Comparison of ENCODE assay signal across 21 cellular contexts in genomic region chr4:22635692-22636091, GRCh38. TPM values are rescaled to one million over a fixed set of nuclear protein-coding genes. Genes with fewer than 3 reads are reported as not detected.
DNase-seq lines count a peak whose midpoint lies in the region; ATAC-seq, FAIRE-seq and TF ChIP-seq lines count a peak whose summit lies in the region.
"Had no signal": no experiment of that assay in that cellular context is flagged by ENCODE, and none has a peak within 500 bp of the region (broad histone marks: within the 10 kb centered on the region; RNA-seq: fewer than 3 reads in every experiment).

No MANE protein-coding gene starts in this region.

- no peaks in the 10 kb centered on the region for H3K27me3 ChIP-seq in H1 (replicated peaks in 1 of 4; ENCODE audit: control insufficient read depth in 3 of 4, extremely low read depth in 1 of 4, insufficient read depth in 3 of 4, low read length in 3 of 4)
- H3K27me3 ChIP-seq in mesendoderm (ENCODE audit: insufficient read depth, low read length, poor library complexity), result no peaks in the 10 kb centered on the region
- no peaks in the 10 kb centered on the region for H3K27me3 ChIP-seq in psoas muscle (ENCODE audit: insufficient read depth in 3 of 3, low read length in 2 of 3)
- peaks cover 5% of the 10 kb centered on the region for H3K27me3 ChIP-seq in BE2C
- H3K27me3 ChIP-seq: SJCRH30 had no signal

- H3K4me1 ChIP-seq in H1 (replicated peaks in 1 of 4; ENCODE audit: control insufficient read depth in 3 of 4, insufficient read depth in 4 of 4, low read length in 3 of 4) (no peaks in the 10 kb centered on the region), mesendoderm (ENCODE audit: control insufficient read depth, low read depth, low read length) (no peaks in the 10 kb centered on the region), psoas muscle (no peaks in the 10 kb centered on the region), BE2C (no peaks in the 10 kb centered on the region)
- H3K4me1 ChIP-seq: Caco-2, SJCRH30 had no signal

- TF ChIP-seq POLR2A in H1 (IDR thresholded peaks at IDR 0.05; ENCODE audit: control extremely low read depth in 1 of 2, low read depth in 2 of 2, low read length in 2 of 2), result no peak

- no peak overlapping the region for H2AFZ ChIP-seq in H1 (ENCODE audit: low read length)

- H2BK15ac ChIP-seq in H1 (ENCODE audit: low read length) (no peak overlapping the region), mesendoderm (replicated peaks; ENCODE audit: low read depth) (no peak overlapping the region)

- H3K4ac ChIP-seq in H1 (replicated peaks; ENCODE audit: insufficient read length, low read depth, low read length), result no peak overlapping the region
- H3K4ac ChIP-seq in mesendoderm (ENCODE audit: low read depth, low read length), result no peak overlapping the region

- no peaks in the 10 kb centered on the region for H3K23me2 ChIP-seq in H1 (ENCODE audit: low read depth, low read length)

- H3K79me1 ChIP-seq in H1 (ENCODE audit: low read depth, low read length), result no peaks in the 10 kb centered on the region
- H3K79me1 ChIP-seq in mesendoderm (ENCODE audit: low read length), result no peaks in the 10 kb centered on the region

- H3K79me2 ChIP-seq in H1 (ENCODE audit: control insufficient read depth in 1 of 2, insufficient read depth in 2 of 2, low read length in 2 of 2) (no peaks in the 10 kb centered on the region), mesendoderm (ENCODE audit: control insufficient read depth, insufficient read depth, low read length) (no peaks in the 10 kb centered on the region)

- POLR2A ChIA-PET in H1 (lab: Charles Lee; ENCODE audit: partially characterized antibody), result no interaction called here

- ATAC-seq in psoas muscle, result no peak
- ATAC-seq: T-helper 17 cell had no signal

- H3K4me3 ChIP-seq in H1 (ENCODE audit: extremely low read depth in 1 of 4, insufficient read depth in 2 of 4, low read depth in 3 of 4, low read length in 4 of 4) (no peak overlapping the region), mesendoderm (ENCODE audit: low read length) (no peak overlapping the region), psoas muscle (no peak overlapping the region), BE2C (ENCODE audit: low read depth, low read length) (no peak overlapping the region)
- H3K4me3 ChIP-seq: SJCRH30 had no signal

- H3K27ac ChIP-seq in H1 (ENCODE audit: low read depth, low read length) (no peak overlapping the region), mesendoderm (ENCODE audit: low read depth, low read length) (no peak overlapping the region), psoas muscle (no peak overlapping the region)
- H3K27ac ChIP-seq: RWPE1, SJCRH30 had no signal

- no peak for TF ChIP-seq EP300 in H1 (IDR thresholded peaks at IDR 0.05; ENCODE audit: borderline replicate concordance in 1 of 2, low read depth in 2 of 2, low read length in 2 of 2)

- H3K36me3 ChIP-seq in H1 (ENCODE audit: control insufficient read depth in 2 of 4, insufficient read depth in 4 of 4, low read length in 3 of 4) (peaks cover 0 to 6% (median 0%) of the 10 kb centered on the region in 4 experiments; a peak in 2 of 8 replicates), mesendoderm (ENCODE audit: control insufficient read depth, insufficient read depth, low read length) (no peaks in the 10 kb centered on the region), psoas muscle (ENCODE audit: insufficient read depth in 1 of 2, low read depth in 1 of 2) (no peaks in the 10 kb centered on the region), BE2C (no peaks in the 10 kb centered on the region)
- H3K36me3 ChIP-seq: SJCRH30 had no signal

- H4K8ac ChIP-seq in H1 (ENCODE audit: extremely low read depth, insufficient read depth, low read length) (no peak overlapping the region), mesendoderm (ENCODE audit: low read depth, low read length) (no peak overlapping the region)

- H3K4me2 ChIP-seq in H1 (ENCODE audit: insufficient read depth in 1 of 2, low read depth in 2 of 2, low read length in 2 of 2) (no peak overlapping the region), mesendoderm (ENCODE audit: low read length) (no peak overlapping the region)

- no peak overlapping the region for H3K18ac ChIP-seq in H1 (ENCODE audit: extremely low read depth, low read length)
- H3K18ac ChIP-seq in mesendoderm (ENCODE audit: low read length), result no peak overlapping the region

- H3K56ac ChIP-seq in H1 (replicated peaks; ENCODE audit: insufficient read length, low read depth, low read length) (no peak overlapping the region), mesendoderm (ENCODE audit: low read length) (no peak overlapping the region)

- H2AK5ac ChIP-seq in H1 (ENCODE audit: low read depth, low read length), result no peak overlapping the region
- H2AK5ac ChIP-seq in mesendoderm (ENCODE audit: low read length), result no peak overlapping the region

- H3K23ac ChIP-seq in H1 (ENCODE audit: insufficient read length) (no peak overlapping the region), mesendoderm (ENCODE audit: low read length) (no peak overlapping the region)

- DNase-seq in NCI-H748 (lab: John Stamatoyannopoulos, UW; ENCODE audit: unreplicated experiment) (peak; percentile 64), NCI-H748 treated with DMSO at 0.1 percent for 48 hours (lab: John Stamatoyannopoulos, UW) (no peak), HuH-7.5 (ENCODE audit: low spot score) (peak; percentile 44), H1 (ENCODE audit: low read depth in 1 of 2, low spot score in 2 of 2) (no peak), mesendoderm (peak; percentile 39), epidermal melanocyte (ENCODE audit: insufficient read length, low spot score) (no peak), psoas muscle (no peak), BE2C (no peak)
- DNase-seq: DMS79, IMR-90, Kasumi-1, NCI-H1105 treated with DMSO at 0.1 percent for 48 hours, NCI-H1694 treated with DMSO at 0.1 percent for 48 hours, NCI-H2171, SJCRH30, T-helper 17 cell had no signal

- FAIRE-seq in H1 (lab: Jason Lieb, UNC), result no peak

- no peak overlapping the region for H2BK12ac ChIP-seq in H1 (ENCODE audit: low read depth, low read length)

- H4K91ac ChIP-seq in H1 (replicated peaks; ENCODE audit: insufficient read length, low read length), result no peak overlapping the region

- H2BK5ac ChIP-seq in H1 (ENCODE audit: low read depth, low read length) (no peak overlapping the region), mesendoderm (ENCODE audit: low read length) (no peak overlapping the region)

- H2BK20ac ChIP-seq in H1 (ENCODE audit: low read length), result no peak overlapping the region

- 0 out of 4 replicates have a peak, but pooled peaks of 1 of the 2 experiments have one; percentile 5 for TF ChIP-seq RAD21 in H1 (IDR thresholded peaks at IDR 0.05 in 1 of 2, conservative IDR thresholded peaks at IDR 0.05 in 1 of 2; ENCODE audit: low read depth in 2 of 2, low read length in 2 of 2)

- H3K14ac ChIP-seq in H1 (ENCODE audit: insufficient read length), result no peak overlapping the region

- no peak overlapping the region for H3K9ac ChIP-seq in H1 (replicated peaks in 1 of 4; ENCODE audit: extremely low read depth in 1 of 4, low read depth in 3 of 4, low read length in 3 of 4)
- no peak overlapping the region for H3K9ac ChIP-seq in mesendoderm (ENCODE audit: low read length)

- H3K9me3 ChIP-seq in H1 (ENCODE audit: insufficient read depth in 2 of 2, low read depth in 1 of 2, low read length in 1 of 2) (peaks cover 7% of the 10 kb centered on the region in 2 experiments; a peak in 3 of 4 replicates), psoas muscle (no peaks in the 10 kb centered on the region), BE2C (no peaks in the 10 kb centered on the region)
- H3K9me3 ChIP-seq: Caco-2, SJCRH30 had no signal

- CTCF ChIA-PET in H1 (lab: Charles Lee; ENCODE audit: partially characterized antibody), result interaction anchor here (1.0 to 1.7 kb wide), 2 partner anchors 9 to 11 kb away, joined by 4 to 8 read pairs; no protein-coding TSS in a partner anchor

- WGBS in H1 (ENCODE audit: extremely low coverage in 1 of 2, insufficient coverage in 1 of 2, insufficient read length in 1 of 2, insufficient replicate concordance in 2 of 2, low coverage in 1 of 2, low lambda C conversion rate in 2 of 2, missing lambda C conversion rate in 1 of 2), 2 experiments, result 94% methylated on average over 5 of the region's 5 CpGs; no CpG with 5 or more reads in 1 of the 2 experiments
- WGBS in mesendoderm (ENCODE audit: extremely low coverage, insufficient coverage, low lambda C conversion rate), result no CpG with 5 or more reads among the region's 5 CpGs
- 80 to 87% (median 82%) methylated on average over 5 of the region's 5 CpGs for WGBS in psoas muscle, 3 donors

- intact Hi-C loops in psoas muscle (cut with DNase I), result no loop called here

- H4K5ac ChIP-seq in H1 (ENCODE audit: insufficient read length, low read depth, low read length) (no peak overlapping the region), mesendoderm (ENCODE audit: low read length) (no peak overlapping the region)

- H2BK120ac ChIP-seq in H1 (replicated peaks; ENCODE audit: low read depth, low read length) (no peak overlapping the region), mesendoderm (ENCODE audit: low read depth, low read length) (no peak overlapping the region)

- TF ChIP-seq CTCF in H1 (IDR thresholded peaks at IDR 0.05; ENCODE audit: control extremely low read depth in 1 of 3, insufficient read depth in 1 of 3, low read depth in 1 of 3, low read length in 3 of 3) (peak; percentile 11 to 34 (median 16); a peak in 3 of 4 replicates), psoas muscle (IDR thresholded peaks at IDR 0.05) (no peak), BE2C (IDR thresholded peaks at IDR 0.05; ENCODE audit: low read depth, low read length) (no peak)

- H4K20me1 ChIP-seq in H1 (replicated peaks in 1 of 2; ENCODE audit: control insufficient read depth in 1 of 2, insufficient read depth in 2 of 2, low read length in 2 of 2), result no peaks in the 10 kb centered on the region

TF ChIP-seq in H1, 55 proteins besides CTCF, POLR2A, EP300 and RAD21 (continues in another document):
- TF ChIP-seq CHD2 (IDR thresholded peaks at IDR 0.05; ENCODE audit: low read length) (no peak), RBBP5 (IDR thresholded peaks at IDR 0.05; ENCODE audit: borderline replicate concordance, low read depth, low read length) (no peak), BRCA1 (IDR thresholded peaks at IDR 0.05; ENCODE audit: low read depth, low read length) (no peak), SP1 (IDR thresholded peaks at IDR 0.05; ENCODE audit: low read depth, low read length) (no peak)

RNA-seq across cellular contexts. Expression of gene GBA3, which starts 57.0 kb away (rescaled TPM):
- total RNA-seq in H1 (2021; fragmentation: NEBNext Ultra II Directional; extraction: Animal tissue kit (Norgen Biotek cat#: 25700)), result not detected in 2 replicates
- polyA plus RNA-seq in H1 (2011; rRNA removed) (not detected in 2 replicates), psoas muscle (under 1 TPM in 2 of 3 donors, not detected in 1; 0.04 to 0.23 TPM)
- polyA plus RNA-seq in H1 (2011; cell fraction: cytosol; rRNA removed), result not detected
- not detected for polyA plus RNA-seq in H1 (2011; cell fraction: nucleus; rRNA removed)
- not detected in 4 replicates for polyA plus RNA-seq in H1 (2012, experiment 1 of 2)
- not detected for polyA plus RNA-seq in H1 (2012, experiment 2 of 2)
- not detected for polyA plus RNA-seq in H1 (2013, experiment 1 of 2)
- polyA plus RNA-seq in H1 (2013, experiment 2 of 2), result 0.02 TPM
- 0.09 TPM in 1 of 2 replicates, not detected in the other for polyA minus RNA-seq in H1 (2011; rRNA and poly(A)+ RNA removed)
- not detected for polyA minus RNA-seq in H1 (2011; cell fraction: cytosol; rRNA and poly(A)+ RNA removed)
- polyA minus RNA-seq in H1 (2011; cell fraction: nucleus; rRNA and poly(A)+ RNA removed), result not detected
- 0.03 TPM for polyA plus RNA-seq in mesendoderm (2013, experiment 1 of 2)
- polyA plus RNA-seq in mesendoderm (2013, experiment 2 of 2), result 0.04 TPM
- not detected for total RNA-seq in psoas muscle
- polyA plus RNA-seq in BE2C (2012; ENCODE audit: insufficient read depth, insufficient read length, low read depth), result not detected
- total RNA-seq: A673, IMR-90, NCI-H460, SJCRH30, T-helper 17 cell had no signal
- polyA plus RNA-seq: CD14-positive monocyte, IMR-90 had no signal

Comparison
In these comparisons a context has a peak if more than half of its experiments do, and no peak if none do; other contexts are left out.
1. DNase-seq: peak in NCI-H748 (single experiment), HuH-7.5 (single experiment) and mesendoderm (single experiment); none in NCI-H748 treated with DMSO at 0.1 percent for 48 hours (single experiment), H1 (0 of 2), epidermal melanocyte (single experiment), psoas muscle (0 of 2) and BE2C (single experiment).
2. CTCF ChIP-seq: peak in H1 (3 of 3); none in psoas muscle (single experiment) and BE2C (single experiment).